9 cellular contexts compared by ENCODE assay signal in the genomic region with DNA sequence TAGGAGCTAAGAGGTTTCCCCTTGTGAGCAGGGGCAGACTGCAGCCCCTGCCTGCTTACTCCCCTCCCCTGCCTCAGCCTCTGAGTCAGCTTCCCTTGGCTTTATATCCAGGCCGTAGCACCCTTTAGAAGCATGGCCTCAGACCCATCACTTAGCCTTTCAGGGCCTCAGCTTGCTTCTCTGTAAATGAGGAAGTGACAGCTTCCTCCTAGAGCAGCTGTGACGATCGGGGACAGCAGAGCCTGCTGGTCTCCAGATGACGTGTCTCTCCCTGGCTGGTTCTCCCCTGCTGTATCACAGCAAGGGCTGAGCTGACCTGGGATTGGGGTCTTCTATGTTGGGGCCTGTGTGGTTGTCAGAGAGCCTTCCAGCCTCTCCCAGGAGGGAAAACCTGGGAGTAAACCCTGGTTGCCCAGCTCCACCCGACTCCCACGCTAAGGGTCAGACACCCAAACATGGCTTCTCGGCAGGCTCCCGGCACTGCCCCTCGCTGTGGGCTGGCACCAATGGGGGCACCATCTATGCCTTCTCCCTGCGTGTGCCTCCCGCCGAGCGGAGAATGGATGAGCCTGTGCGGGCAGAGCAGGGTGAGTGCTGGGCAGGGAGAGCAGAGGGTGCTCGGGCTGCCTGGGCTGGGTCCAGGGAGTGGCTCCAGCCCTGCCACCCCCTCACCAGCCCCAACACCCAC. TPM values are rescaled to one million over a fixed set of nuclear protein-coding genes. Genes with fewer than 3 reads are reported as not detected.
DNase-seq lines count a peak whose midpoint lies in the region; ATAC-seq lines count a peak whose summit lies in the region.
"Had no signal": no experiment of that assay in that cellular context is flagged by ENCODE, and none has a peak within 500 bp of the region (broad histone marks: within the 10 kb centered on the region; RNA-seq: fewer than 3 reads in every experiment).

No MANE protein-coding gene starts in this region.

- intact Hi-C loops in posterior vena cava (cut with DNase I) = no loop called here

- H3K27ac Mint-ChIP-seq in activated T-helper 17 cell treated with anti-CD3 and anti-CD28 coated beads, Interleukin-2, amount 50 U/mL, for 72 hours = no peak overlapping the region

- no peaks in the 10 kb centered on the region for H3K9me3 Mint-ChIP-seq in activated T-helper 17 cell treated with anti-CD3 and anti-CD28 coated beads, Interleukin-2, amount 50 U/mL, for 72 hours

- peak; percentile 48 for ATAC-seq in HG03469 (IDR thresholded peaks at IDR 0.05; ENCODE audit: unreplicated experiment)
- ATAC-seq in activated T-helper 17 cell treated with anti-CD3 and anti-CD28 coated beads, Interleukin-2, amount 50 U/mL, for 72 hours (replicated peaks) = peak; percentile 29
- no peak for ATAC-seq in HG02610 (IDR thresholded peaks at IDR 0.05; ENCODE audit: unreplicated experiment)

- H3K4me1 Mint-ChIP-seq in activated T-helper 17 cell treated with anti-CD3 and anti-CD28 coated beads, Interleukin-2, amount 50 U/mL, for 72 hours = no peaks in the 10 kb centered on the region
- H3K4me1 Mint-ChIP-seq: brain had no signal

- H3K4me3 Mint-ChIP-seq in activated T-helper 17 cell treated with anti-CD3 and anti-CD28 coated beads, Interleukin-2, amount 50 U/mL, for 72 hours = no peak overlapping the region
- H3K4me3 Mint-ChIP-seq: brain had no signal

- DNase-seq in EH (ENCODE audit: low read depth) (peak; percentile 50), midbrain (lab: John Stamatoyannopoulos, UW) (peak; percentile 24), NCI-H446 treated with DMSO at 0.1 percent for 48 hours (lab: John Stamatoyannopoulos, UW) (no peak), posterior vena cava (ENCODE audit: low spot score) (no peak), DMS114 treated with DMSO at 0.1 percent for 48 hours (lab: John Stamatoyannopoulos, UW; ENCODE audit: unreplicated experiment) (no peak)

- no peaks in the 10 kb centered on the region for H3K36me3 Mint-ChIP-seq in activated T-helper 17 cell treated with anti-CD3 and anti-CD28 coated beads, Interleukin-2, amount 50 U/mL, for 72 hours (ENCODE audit: low read depth)
- H3K36me3 Mint-ChIP-seq: brain had no signal

- no peaks in the 10 kb centered on the region for H3K27me3 Mint-ChIP-seq in activated T-helper 17 cell treated with anti-CD3 and anti-CD28 coated beads, Interleukin-2, amount 50 U/mL, for 72 hours
- H3K27me3 Mint-ChIP-seq: brain had no signal

RNA-seq across cellular contexts. Expression of gene MYO15B, which starts 16.3 kb away (rescaled TPM):
- total RNA-seq in activated T-helper 17 cell treated with anti-CD3 and anti-CD28 coated beads, Interleukin-2, amount 50 U/mL, for 72 hours = 10 to 100 TPM; 10.2 to 44.5 TPM
- 100 to 1,000 TPM in 1 of 2 donors, 10 to 100 TPM in 1; 76.5 to 114 TPM for total RNA-seq in posterior vena cava

RNA-seq across cellular contexts. Expression of gene LLGL2, which starts 45.8 kb away (rescaled TPM):
- 10 to 100 TPM; 16.7 to 24.1 TPM for total RNA-seq in activated T-helper 17 cell treated with anti-CD3 and anti-CD28 coated beads, Interleukin-2, amount 50 U/mL, for 72 hours
- 1 to 10 TPM; 6.4 to 6.8 TPM for total RNA-seq in posterior vena cava

RNA-seq across cellular contexts. Expression of gene TSEN54, which starts 55.0 kb away (rescaled TPM):
- 10 to 100 TPM; 25.3 to 46.4 TPM for total RNA-seq in activated T-helper 17 cell treated with anti-CD3 and anti-CD28 coated beads, Interleukin-2, amount 50 U/mL, for 72 hours
- total RNA-seq in posterior vena cava = 10 to 100 TPM in 1 of 2 donors, 1 to 10 TPM in 1; 8.8 to 15.2 TPM

RNA-seq across cellular contexts. Expression of gene CASKIN2, which starts 56.0 kb away (rescaled TPM):
- total RNA-seq in activated T-helper 17 cell treated with anti-CD3 and anti-CD28 coated beads, Interleukin-2, amount 50 U/mL, for 72 hours = 1 to 10 TPM; 2.9 to 5.4 TPM
- total RNA-seq in posterior vena cava = 10 to 100 TPM; 51.1 to 57.6 TPM

Comparison
In these comparisons a context has a peak if more than half of its experiments do, and no peak if none do; other contexts are left out.
1. DNase-seq: peak in EH (single experiment) and midbrain (single experiment); none in NCI-H446 treated with DMSO at 0.1 percent for 48 hours (single experiment), posterior vena cava (single experiment) and DMS114 treated with DMSO at 0.1 percent for 48 hours (single experiment).